In the genomic region with DNA sequence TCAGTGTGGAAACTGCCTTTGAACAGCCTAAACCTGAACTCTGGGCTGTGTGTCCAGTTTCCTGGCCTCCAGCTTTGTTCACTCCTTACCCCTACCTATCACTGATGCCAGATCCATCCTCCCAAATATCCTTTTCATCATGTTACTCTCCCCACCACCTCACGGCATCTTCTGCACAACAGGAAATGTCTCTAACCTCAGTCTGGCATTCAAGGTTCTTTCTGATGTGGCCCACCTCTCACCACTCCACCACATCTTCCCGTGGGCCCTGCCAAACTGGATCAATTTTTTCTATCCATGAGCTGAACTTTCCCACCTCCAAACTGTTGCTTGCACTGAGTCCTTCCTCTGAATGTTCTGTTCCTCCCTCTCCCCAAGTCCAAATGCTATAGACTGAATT, we compare ENCODE assay signal across 1 cellular context.
TF ChIP-seq lines count a peak whose summit lies in the region.

No MANE protein-coding gene starts in this region.

TF ChIP-seq in SK-N-SH, 30 proteins besides CTCF, POLR2A, EP300 and RAD21:
- TF ChIP-seq SMC3 (IDR thresholded peaks at IDR 0.05; ENCODE audit: low read depth, low read length) (no peak), POLR2AphosphoS5 (IDR thresholded peaks at IDR 0.05; ENCODE audit: low read depth, low read length) (no peak), RCOR1 (IDR thresholded peaks at IDR 0.05; ENCODE audit: low read length) (no peak), GATA2 (CRISPR knock-in tag; IDR thresholded peaks at IDR 0.05) (no peak), FOXJ3 (CRISPR knock-in tag; IDR thresholded peaks at IDR 0.05) (no peak), ZBTB33 (IDR thresholded peaks at IDR 0.05; ENCODE audit: borderline replicate concordance, low read depth) (no peak), TAF1 (IDR thresholded peaks at IDR 0.05; ENCODE audit: borderline replicate concordance, low read depth, low read length) (no peak), CHD2 (IDR thresholded peaks at IDR 0.05; ENCODE audit: low read length, partially characterized antibody) (no peak), FOSL2 (IDR thresholded peaks at IDR 0.05; ENCODE audit: borderline replicate concordance, low read depth) (no peak), ELF1 (IDR thresholded peaks at IDR 0.05) (no peak), GABPA (IDR thresholded peaks at IDR 0.05; ENCODE audit: low read depth) (no peak), NRF1 (IDR thresholded peaks at IDR 0.05; ENCODE audit: low read depth, low read length) (no peak), TEAD4 (IDR thresholded peaks at IDR 0.05; ENCODE audit: borderline replicate concordance, insufficient read depth) (no peak), FOXM1 (IDR thresholded peaks at IDR 0.05; ENCODE audit: low read depth) (no peak), MAX (IDR thresholded peaks at IDR 0.05; ENCODE audit: low read depth) (no peak), USF2 (IDR thresholded peaks at IDR 0.05; ENCODE audit: borderline replicate concordance, low read depth, low read length) (no peak), NFIC (IDR thresholded peaks at IDR 0.05; ENCODE audit: borderline replicate concordance) (no peak)
- TF ChIP-seq, protein P1, sequence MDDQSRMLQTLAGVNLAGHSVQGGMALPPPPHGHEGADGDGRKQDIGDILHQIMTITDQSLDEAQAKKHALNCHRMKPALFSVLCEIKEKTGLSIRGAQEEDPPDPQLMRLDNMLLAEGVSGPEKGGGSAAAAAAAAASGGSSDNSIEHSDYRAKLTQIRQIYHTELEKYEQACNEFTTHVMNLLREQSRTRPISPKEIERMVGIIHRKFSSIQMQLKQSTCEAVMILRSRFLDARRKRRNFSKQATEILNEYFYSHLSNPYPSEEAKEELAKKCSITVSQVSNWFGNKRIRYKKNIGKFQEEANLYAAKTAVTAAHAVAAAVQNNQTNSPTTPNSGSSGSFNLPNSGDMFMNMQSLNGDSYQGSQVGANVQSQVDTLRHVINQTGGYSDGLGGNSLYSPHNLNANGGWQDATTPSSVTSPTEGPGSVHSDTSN (IDR thresholded peaks at IDR 0.05): no peak
- TF ChIP-seq, protein P2, sequence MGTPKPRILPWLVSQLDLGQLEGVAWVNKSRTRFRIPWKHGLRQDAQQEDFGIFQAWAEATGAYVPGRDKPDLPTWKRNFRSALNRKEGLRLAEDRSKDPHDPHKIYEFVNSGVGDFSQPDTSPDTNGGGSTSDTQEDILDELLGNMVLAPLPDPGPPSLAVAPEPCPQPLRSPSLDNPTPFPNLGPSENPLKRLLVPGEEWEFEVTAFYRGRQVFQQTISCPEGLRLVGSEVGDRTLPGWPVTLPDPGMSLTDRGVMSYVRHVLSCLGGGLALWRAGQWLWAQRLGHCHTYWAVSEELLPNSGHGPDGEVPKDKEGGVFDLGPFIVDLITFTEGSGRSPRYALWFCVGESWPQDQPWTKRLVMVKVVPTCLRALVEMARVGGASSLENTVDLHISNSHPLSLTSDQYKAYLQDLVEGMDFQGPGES (IDR thresholded peaks at IDR 0.05; ENCODE audit: low read depth, low read length): no peak
